In the genomic region with DNA sequence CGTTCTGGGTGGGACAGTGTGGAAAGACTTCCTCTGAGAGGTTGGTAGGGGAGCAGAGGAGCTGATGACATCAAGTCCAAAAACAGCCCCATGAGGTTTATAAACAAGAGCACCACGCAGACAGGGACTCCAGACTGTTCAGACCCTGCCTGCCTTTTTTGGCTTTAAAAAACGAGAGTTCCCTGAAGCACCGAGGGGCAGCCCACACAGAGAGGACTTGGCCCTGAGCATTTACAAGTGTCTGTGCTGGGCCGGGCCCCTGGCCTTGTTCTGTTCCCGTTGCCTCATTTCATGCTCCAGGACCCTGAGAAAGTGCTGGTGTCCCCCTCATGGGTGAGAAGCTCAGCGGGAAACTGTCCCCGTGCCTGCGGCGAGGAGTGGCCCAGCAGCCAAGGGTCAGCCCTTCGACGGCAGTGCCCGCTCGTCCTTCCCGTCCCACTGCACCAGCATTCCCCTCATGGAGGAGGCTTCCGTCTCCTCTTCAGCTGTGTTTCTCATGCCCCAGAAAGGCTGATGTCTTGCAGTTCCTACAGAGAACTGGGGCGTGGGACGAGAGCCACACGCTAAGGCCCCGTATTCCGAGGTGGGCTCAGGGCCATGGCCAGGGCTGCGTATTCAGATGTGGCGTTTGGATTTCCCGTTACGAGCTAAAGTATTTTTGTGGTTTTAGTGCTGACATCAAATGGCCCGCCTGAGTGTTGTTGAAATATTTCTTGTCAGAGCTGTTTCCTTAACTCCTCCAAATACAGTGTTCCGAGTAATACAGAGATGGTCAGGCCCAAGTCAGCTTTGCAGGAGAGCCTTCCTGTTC, we compare ENCODE assay signal across 1 cellular context.
A peak's percentile ranks its signal among the peaks of the same experiment; 100 is the strongest.
TF ChIP-seq lines count a peak whose summit lies in the region.

No MANE protein-coding gene starts in this region.

TF ChIP-seq in IMR-90, 13 proteins besides CTCF, POLR2A, EP300 and RAD21:
- TF ChIP-seq, protein P1, sequence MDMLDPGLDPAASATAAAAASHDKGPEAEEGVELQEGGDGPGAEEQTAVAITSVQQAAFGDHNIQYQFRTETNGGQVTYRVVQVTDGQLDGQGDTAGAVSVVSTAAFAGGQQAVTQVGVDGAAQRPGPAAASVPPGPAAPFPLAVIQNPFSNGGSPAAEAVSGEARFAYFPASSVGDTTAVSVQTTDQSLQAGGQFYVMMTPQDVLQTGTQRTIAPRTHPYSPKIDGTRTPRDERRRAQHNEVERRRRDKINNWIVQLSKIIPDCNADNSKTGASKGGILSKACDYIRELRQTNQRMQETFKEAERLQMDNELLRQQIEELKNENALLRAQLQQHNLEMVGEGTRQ (IDR thresholded peaks at IDR 0.05; ENCODE audit: low read depth, low read length), result no peak
- peak; percentile 11; the same call in 1 of the 2 replicates for TF ChIP-seq MAFK (IDR thresholded peaks at IDR 0.05; ENCODE audit: low read depth, low read length)
